In genomic region chr7:130560972-130561371, GRCh38 we compare ENCODE assay signal across 7 cellular contexts.
A peak's percentile ranks its signal among the peaks of the same experiment; 100 is the strongest.
DNase-seq lines count a peak whose midpoint lies in the region; ATAC-seq and TF ChIP-seq lines count a peak whose summit lies in the region.

No MANE protein-coding gene starts in this region.

- TF ChIP-seq RAD21 in Ishikawa (IDR thresholded peaks at IDR 0.05; ENCODE audit: low read depth), result peak; percentile 53

- peak; percentile 74 for TF ChIP-seq CTCF in VCaP (conservative IDR thresholded peaks at IDR 0.05)
- no peak for TF ChIP-seq CTCF in mucosa of descending colon (IDR thresholded peaks at IDR 0.05)
- TF ChIP-seq CTCF in heart right ventricle (IDR thresholded peaks at IDR 0.05), result peak in 1 of 9 donors; percentile 22

- H3K36me3 ChIP-seq in mucosa of descending colon (ENCODE audit: low read depth), result no peaks in the 10 kb centered on the region
- peaks cover 0 to 30% (median 3%) of the 10 kb centered on the region in 9 donors for H3K36me3 ChIP-seq in heart right ventricle

- no peak overlapping the region for H3K4me3 ChIP-seq in mucosa of descending colon
- no peak overlapping the region for H3K4me3 ChIP-seq in heart right ventricle

- 56 to 70% methylated on average over 1 of the region's 1 CpG for WGBS in heart right ventricle, 2 donors

- no peaks in the 10 kb centered on the region for H3K4me1 ChIP-seq in mucosa of descending colon (ENCODE audit: low read depth)
- peaks cover 0 to 14% (median 5%) of the 10 kb centered on the region in 9 donors for H3K4me1 ChIP-seq in heart right ventricle

- intact Hi-C loops in mucosa of descending colon (cut with DNase I, micrococcal nuclease) (no loop called here), heart right ventricle (cut with DNase I) (no loop called here)

- no peaks in the 10 kb centered on the region for H3K27me3 ChIP-seq in heart right ventricle

- ATAC-seq in GM21423 (IDR thresholded peaks at IDR 0.05; ENCODE audit: unreplicated experiment), result peak; percentile 88
- ATAC-seq in mucosa of descending colon, result peak; percentile 74
- no peak for ATAC-seq in heart right ventricle

- DNase-seq in ELR (ENCODE audit: low read depth), result peak; percentile 44
- DNase-seq in mucosa of descending colon, result peak in 1 of 3 donors; percentile 6
- no peak for DNase-seq in NK-92 treated with Interleukin-12 subunit alpha and Interleukin-12 subunit beta, amount 100 ng/mL, for 24 hours (lab: John Stamatoyannopoulos, UW)
- no peak for DNase-seq in heart right ventricle

- H3K27ac ChIP-seq in VCaP (no peak overlapping the region), heart right ventricle (no peak overlapping the region)

- TF ChIP-seq EP300 in Ishikawa (IDR thresholded peaks at IDR 0.05; ENCODE audit: borderline replicate concordance), result no peak

- H3K9me3 ChIP-seq in mucosa of descending colon (no peaks in the 10 kb centered on the region), heart right ventricle (peaks cover 0 to 24% (median 6%) of the 10 kb centered on the region in 11 donors)

TF ChIP-seq in Ishikawa, 13 proteins besides CTCF, POLR2A, EP300 and RAD21:
- no peak for TF ChIP-seq TEAD4 (IDR thresholded peaks at IDR 0.05)
- no peak for TF ChIP-seq USF1 (IDR thresholded peaks at IDR 0.05)
- no peak for TF ChIP-seq FOXM1 (IDR thresholded peaks at IDR 0.05; ENCODE audit: borderline replicate concordance, low read depth)
- no peak for TF ChIP-seq ZBTB7A (IDR thresholded peaks at IDR 0.05; ENCODE audit: low read depth)
- TF ChIP-seq TAF1 (IDR thresholded peaks at IDR 0.05; ENCODE audit: low read depth), result no peak
- TF ChIP-seq NFIC (IDR thresholded peaks at IDR 0.05), result no peak
- no peak for TF ChIP-seq EGR1 (IDR thresholded peaks at IDR 0.05)
- no peak for TF ChIP-seq CEBPB (IDR thresholded peaks at IDR 0.05)
- TF ChIP-seq CREB1 (IDR thresholded peaks at IDR 0.05; ENCODE audit: low read depth), result no peak

Comparison
In these comparisons a context has a peak if more than half of its experiments do, and no peak if none do; other contexts are left out.
1. ATAC-seq: peak in GM21423 (single experiment) and mucosa of descending colon (single experiment); none in heart right ventricle (0 of 8).